ENCODE assay signal across 1 cellular context in the genomic region with DNA sequence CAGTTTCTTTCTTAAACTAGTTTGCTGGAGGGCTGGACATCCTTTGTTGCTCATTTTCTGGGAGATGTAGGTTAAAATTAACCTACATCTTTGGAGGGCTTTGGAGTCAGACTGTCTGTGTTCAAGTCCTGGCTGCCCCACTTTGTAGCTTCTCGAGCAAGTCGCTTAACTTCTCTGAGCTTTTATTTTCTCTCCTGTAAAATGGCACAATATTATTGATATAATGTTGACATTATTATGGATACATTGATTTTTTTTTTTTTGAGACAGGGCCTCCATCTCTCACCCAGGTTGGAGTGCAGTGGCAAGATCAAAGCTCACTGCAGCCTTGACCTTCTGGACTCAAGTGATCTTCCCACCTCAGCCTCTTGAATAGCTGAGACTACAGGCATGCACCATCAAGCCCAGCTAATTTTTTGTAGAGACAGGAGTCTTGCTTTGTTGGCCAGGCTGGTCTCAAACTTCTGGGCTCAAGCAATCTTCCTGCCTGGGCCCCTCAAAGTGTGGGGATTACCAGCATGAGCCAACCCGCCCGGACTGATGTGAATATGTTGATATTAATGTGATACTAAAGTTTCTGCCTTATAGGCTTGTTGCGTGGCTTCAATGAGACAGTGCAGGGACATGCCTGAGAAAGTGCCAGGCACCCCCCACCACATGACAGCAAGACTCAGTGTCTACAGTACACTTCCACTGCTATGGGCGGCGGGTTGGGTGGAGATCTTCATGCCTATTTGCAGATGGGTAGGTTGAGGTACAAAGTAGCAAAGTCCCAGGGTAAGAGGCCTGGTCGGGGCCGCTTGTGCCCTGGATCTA.
TF ChIP-seq lines count a peak whose summit lies in the region.

No MANE protein-coding gene starts in this region.

TF ChIP-seq in HepG2, 621 proteins besides CTCF, POLR2A, EP300 and RAD21 (continues in another document):
- TF ChIP-seq, protein P1, sequence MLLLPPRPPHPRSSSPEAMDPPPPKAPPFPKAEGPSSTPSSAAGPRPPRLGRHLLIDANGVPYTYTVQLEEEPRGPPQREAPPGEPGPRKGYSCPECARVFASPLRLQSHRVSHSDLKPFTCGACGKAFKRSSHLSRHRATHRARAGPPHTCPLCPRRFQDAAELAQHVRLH (CRISPR knock-in tag; IDR thresholded peaks at IDR 0.05; ENCODE audit: borderline replicate concordance, low read depth) = no peak
- TF ChIP-seq, protein P2, sequence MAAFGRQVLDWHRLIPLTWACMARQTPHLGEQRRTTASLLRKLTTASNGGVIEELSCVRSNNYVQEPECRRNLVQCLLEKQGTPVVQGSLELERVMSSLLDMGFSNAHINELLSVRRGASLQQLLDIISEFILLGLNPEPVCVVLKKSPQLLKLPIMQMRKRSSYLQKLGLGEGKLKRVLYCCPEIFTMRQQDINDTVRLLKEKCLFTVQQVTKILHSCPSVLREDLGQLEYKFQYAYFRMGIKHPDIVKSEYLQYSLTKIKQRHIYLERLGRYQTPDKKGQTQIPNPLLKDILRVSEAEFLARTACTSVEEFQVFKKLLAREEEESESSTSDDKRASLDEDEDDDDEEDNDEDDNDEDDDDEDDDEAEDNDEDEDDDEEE (CRISPR knock-in tag; IDR thresholded peaks at IDR 0.05) = no peak
- TF ChIP-seq, protein P3, sequence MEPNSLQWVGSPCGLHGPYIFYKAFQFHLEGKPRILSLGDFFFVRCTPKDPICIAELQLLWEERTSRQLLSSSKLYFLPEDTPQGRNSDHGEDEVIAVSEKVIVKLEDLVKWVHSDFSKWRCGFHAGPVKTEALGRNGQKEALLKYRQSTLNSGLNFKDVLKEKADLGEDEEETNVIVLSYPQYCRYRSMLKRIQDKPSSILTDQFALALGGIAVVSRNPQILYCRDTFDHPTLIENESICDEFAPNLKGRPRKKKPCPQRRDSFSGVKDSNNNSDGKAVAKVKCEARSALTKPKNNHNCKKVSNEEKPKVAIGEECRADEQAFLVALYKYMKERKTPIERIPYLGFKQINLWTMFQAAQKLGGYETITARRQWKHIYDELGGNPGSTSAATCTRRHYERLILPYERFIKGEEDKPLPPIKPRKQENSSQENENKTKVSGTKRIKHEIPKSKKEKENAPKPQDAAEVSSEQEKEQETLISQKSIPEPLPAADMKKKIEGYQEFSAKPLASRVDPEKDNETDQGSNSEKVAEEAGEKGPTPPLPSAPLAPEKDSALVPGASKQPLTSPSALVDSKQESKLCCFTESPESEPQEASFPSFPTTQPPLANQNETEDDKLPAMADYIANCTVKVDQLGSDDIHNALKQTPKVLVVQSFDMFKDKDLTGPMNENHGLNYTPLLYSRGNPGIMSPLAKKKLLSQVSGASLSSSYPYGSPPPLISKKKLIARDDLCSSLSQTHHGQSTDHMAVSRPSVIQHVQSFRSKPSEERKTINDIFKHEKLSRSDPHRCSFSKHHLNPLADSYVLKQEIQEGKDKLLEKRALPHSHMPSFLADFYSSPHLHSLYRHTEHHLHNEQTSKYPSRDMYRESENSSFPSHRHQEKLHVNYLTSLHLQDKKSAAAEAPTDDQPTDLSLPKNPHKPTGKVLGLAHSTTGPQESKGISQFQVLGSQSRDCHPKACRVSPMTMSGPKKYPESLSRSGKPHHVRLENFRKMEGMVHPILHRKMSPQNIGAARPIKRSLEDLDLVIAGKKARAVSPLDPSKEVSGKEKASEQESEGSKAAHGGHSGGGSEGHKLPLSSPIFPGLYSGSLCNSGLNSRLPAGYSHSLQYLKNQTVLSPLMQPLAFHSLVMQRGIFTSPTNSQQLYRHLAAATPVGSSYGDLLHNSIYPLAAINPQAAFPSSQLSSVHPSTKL (CRISPR knock-in tag; IDR thresholded peaks at IDR 0.05) = peak; percentile 66
- no peak for TF ChIP-seq ZNF615 (CRISPR knock-in tag; IDR thresholded peaks at IDR 0.05; ENCODE audit: borderline replicate concordance)
- TF ChIP-seq TAF15 (IDR thresholded peaks at IDR 0.05; ENCODE audit: low read depth, low read length, poor library complexity, severe bottlenecking) = no peak
- TF ChIP-seq, protein P4, sequence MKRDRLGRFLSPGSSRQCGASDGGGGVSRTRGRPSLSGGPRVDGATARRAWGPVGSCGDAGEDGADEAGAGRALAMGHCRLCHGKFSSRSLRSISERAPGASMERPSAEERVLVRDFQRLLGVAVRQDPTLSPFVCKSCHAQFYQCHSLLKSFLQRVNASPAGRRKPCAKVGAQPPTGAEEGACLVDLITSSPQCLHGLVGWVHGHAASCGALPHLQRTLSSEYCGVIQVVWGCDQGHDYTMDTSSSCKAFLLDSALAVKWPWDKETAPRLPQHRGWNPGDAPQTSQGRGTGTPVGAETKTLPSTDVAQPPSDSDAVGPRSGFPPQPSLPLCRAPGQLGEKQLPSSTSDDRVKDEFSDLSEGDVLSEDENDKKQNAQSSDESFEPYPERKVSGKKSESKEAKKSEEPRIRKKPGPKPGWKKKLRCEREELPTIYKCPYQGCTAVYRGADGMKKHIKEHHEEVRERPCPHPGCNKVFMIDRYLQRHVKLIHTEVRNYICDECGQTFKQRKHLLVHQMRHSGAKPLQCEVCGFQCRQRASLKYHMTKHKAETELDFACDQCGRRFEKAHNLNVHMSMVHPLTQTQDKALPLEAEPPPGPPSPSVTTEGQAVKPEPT (CRISPR knock-in tag; IDR thresholded peaks at IDR 0.05; ENCODE audit: low read depth) = no peak
- no peak for TF ChIP-seq SNAPC4 (CRISPR knock-in tag; IDR thresholded peaks at IDR 0.05)
- TF ChIP-seq THYN1 (CRISPR knock-in tag; IDR thresholded peaks at IDR 0.05; ENCODE audit: borderline replicate concordance, low read depth) = no peak
- TF ChIP-seq, protein P5, sequence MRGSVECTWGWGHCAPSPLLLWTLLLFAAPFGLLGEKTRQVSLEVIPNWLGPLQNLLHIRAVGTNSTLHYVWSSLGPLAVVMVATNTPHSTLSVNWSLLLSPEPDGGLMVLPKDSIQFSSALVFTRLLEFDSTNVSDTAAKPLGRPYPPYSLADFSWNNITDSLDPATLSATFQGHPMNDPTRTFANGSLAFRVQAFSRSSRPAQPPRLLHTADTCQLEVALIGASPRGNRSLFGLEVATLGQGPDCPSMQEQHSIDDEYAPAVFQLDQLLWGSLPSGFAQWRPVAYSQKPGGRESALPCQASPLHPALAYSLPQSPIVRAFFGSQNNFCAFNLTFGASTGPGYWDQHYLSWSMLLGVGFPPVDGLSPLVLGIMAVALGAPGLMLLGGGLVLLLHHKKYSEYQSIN (CRISPR knock-in tag; IDR thresholded peaks at IDR 0.05; ENCODE audit: borderline replicate concordance) = no peak
- no peak for TF ChIP-seq ZNF567 (CRISPR knock-in tag; IDR thresholded peaks at IDR 0.05; ENCODE audit: borderline replicate concordance)
- no peak for TF ChIP-seq NPAS2 (CRISPR knock-in tag; IDR thresholded peaks at IDR 0.05; ENCODE audit: borderline replicate concordance)
- TF ChIP-seq, protein P6, sequence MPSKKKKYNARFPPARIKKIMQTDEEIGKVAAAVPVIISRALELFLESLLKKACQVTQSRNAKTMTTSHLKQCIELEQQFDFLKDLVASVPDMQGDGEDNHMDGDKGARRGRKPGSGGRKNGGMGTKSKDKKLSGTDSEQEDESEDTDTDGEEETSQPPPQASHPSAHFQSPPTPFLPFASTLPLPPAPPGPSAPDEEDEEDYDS (CRISPR knock-in tag; IDR thresholded peaks at IDR 0.05) = no peak
- TF ChIP-seq MED8 (CRISPR knock-in tag; IDR thresholded peaks at IDR 0.05; ENCODE audit: insufficient replicate concordance) = no peak
- TF ChIP-seq SP5 (CRISPR knock-in tag; IDR thresholded peaks at IDR 0.05; ENCODE audit: borderline replicate concordance, low read depth) = no peak
- no peak for TF ChIP-seq SETDB1 (CRISPR knock-in tag; IDR thresholded peaks at IDR 0.05; ENCODE audit: borderline replicate concordance)
- TF ChIP-seq KDM6A (CRISPR knock-in tag; IDR thresholded peaks at IDR 0.05; ENCODE audit: low read depth) = 0 out of 2 replicates have a peak, but pooled peaks have one; percentile 20
- TF ChIP-seq FOXC1 (CRISPR knock-in tag; IDR thresholded peaks at IDR 0.05; ENCODE audit: borderline replicate concordance) = peak; percentile 55; the same call in 1 of the 2 replicates
- no peak for TF ChIP-seq HOXA9 (CRISPR knock-in tag; IDR thresholded peaks at IDR 0.05; ENCODE audit: borderline replicate concordance)
- TF ChIP-seq, protein P7, sequence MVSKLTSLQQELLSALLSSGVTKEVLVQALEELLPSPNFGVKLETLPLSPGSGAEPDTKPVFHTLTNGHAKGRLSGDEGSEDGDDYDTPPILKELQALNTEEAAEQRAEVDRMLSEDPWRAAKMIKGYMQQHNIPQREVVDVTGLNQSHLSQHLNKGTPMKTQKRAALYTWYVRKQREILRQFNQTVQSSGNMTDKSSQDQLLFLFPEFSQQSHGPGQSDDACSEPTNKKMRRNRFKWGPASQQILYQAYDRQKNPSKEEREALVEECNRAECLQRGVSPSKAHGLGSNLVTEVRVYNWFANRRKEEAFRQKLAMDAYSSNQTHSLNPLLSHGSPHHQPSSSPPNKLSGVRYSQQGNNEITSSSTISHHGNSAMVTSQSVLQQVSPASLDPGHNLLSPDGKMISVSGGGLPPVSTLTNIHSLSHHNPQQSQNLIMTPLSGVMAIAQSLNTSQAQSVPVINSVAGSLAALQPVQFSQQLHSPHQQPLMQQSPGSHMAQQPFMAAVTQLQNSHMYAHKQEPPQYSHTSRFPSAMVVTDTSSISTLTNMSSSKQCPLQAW (CRISPR knock-in tag; IDR thresholded peaks at IDR 0.05) = 0 out of 2 replicates have a peak, but pooled peaks have one; percentile 29
- TF ChIP-seq ZSCAN20 (CRISPR knock-in tag; IDR thresholded peaks at IDR 0.05; ENCODE audit: borderline replicate concordance) = no peak
- TF ChIP-seq HNF4G (IDR thresholded peaks at IDR 0.05; ENCODE audit: borderline replicate concordance, low read depth, low read length) = 0 out of 2 replicates have a peak, but pooled peaks have one; percentile 20
- TF ChIP-seq HNF4G (CRISPR knock-in tag; IDR thresholded peaks at IDR 0.05; ENCODE audit: borderline replicate concordance, low read depth) = no peak; the same call in 1 of the 2 replicates
- TF ChIP-seq CBFB (CRISPR knock-in tag; IDR thresholded peaks at IDR 0.05) = peak; percentile 31; the same call in 1 of the 2 replicates
- TF ChIP-seq, protein P8, sequence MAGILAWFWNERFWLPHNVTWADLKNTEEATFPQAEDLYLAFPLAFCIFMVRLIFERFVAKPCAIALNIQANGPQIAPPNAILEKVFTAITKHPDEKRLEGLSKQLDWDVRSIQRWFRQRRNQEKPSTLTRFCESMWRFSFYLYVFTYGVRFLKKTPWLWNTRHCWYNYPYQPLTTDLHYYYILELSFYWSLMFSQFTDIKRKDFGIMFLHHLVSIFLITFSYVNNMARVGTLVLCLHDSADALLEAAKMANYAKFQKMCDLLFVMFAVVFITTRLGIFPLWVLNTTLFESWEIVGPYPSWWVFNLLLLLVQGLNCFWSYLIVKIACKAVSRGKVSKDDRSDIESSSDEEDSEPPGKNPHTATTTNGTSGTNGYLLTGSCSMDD (CRISPR knock-in tag; IDR thresholded peaks at IDR 0.05) = no peak
- no peak for TF ChIP-seq SIX1 (CRISPR knock-in tag; IDR thresholded peaks at IDR 0.05; ENCODE audit: borderline replicate concordance)
- peak; percentile 85 for TF ChIP-seq HNF4A (CRISPR knock-in tag; IDR thresholded peaks at IDR 0.05)
- 0 out of 2 replicates have a peak, but pooled peaks have one; percentile 20 for TF ChIP-seq BRD4 (CRISPR knock-in tag; IDR thresholded peaks at IDR 0.05)
- peak; percentile 15; the same call in 1 of the 2 replicates for TF ChIP-seq GFI1 (CRISPR knock-in tag; IDR thresholded peaks at IDR 0.05; ENCODE audit: borderline replicate concordance)
- TF ChIP-seq, protein P9, sequence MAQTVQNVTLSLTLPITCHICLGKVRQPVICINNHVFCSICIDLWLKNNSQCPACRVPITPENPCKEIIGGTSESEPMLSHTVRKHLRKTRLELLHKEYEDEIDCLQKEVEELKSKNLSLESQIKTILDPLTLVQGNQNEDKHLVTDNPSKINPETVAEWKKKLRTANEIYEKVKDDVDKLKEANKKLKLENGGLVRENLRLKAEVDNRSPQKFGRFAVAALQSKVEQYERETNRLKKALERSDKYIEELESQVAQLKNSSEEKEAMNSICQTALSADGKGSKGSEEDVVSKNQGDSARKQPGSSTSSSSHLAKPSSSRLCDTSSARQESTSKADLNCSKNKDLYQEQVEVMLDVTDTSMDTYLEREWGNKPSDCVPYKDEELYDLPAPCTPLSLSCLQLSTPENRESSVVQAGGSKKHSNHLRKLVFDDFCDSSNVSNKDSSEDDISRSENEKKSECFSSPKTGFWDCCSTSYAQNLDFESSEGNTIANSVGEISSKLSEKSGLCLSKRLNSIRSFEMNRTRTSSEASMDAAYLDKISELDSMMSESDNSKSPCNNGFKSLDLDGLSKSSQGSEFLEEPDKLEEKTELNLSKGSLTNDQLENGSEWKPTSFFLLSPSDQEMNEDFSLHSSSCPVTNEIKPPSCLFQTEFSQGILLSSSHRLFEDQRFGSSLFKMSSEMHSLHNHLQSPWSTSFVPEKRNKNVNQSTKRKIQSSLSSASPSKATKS (CRISPR knock-in tag; IDR thresholded peaks at IDR 0.05) = no peak
- TF ChIP-seq ZNF788 (CRISPR knock-in tag; IDR thresholded peaks at IDR 0.05; ENCODE audit: borderline replicate concordance) = peak; percentile 15; the same call in 1 of the 2 replicates
- no peak for TF ChIP-seq SP140L (CRISPR knock-in tag; IDR thresholded peaks at IDR 0.05; ENCODE audit: borderline replicate concordance)
- TF ChIP-seq MTF1 (CRISPR knock-in tag; IDR thresholded peaks at IDR 0.05) = no peak
- TF ChIP-seq NAIF1 (CRISPR knock-in tag; IDR thresholded peaks at IDR 0.05; ENCODE audit: borderline replicate concordance) = 0 out of 2 replicates have a peak, but pooled peaks have one; percentile 10
- TF ChIP-seq LCORL (IDR thresholded peaks at IDR 0.05) = no peak
- no peak for TF ChIP-seq LCORL (CRISPR knock-in tag; IDR thresholded peaks at IDR 0.05)
- TF ChIP-seq MYNN (CRISPR knock-in tag; IDR thresholded peaks at IDR 0.05; ENCODE audit: low read depth) = no peak
